In the genomic region with DNA sequence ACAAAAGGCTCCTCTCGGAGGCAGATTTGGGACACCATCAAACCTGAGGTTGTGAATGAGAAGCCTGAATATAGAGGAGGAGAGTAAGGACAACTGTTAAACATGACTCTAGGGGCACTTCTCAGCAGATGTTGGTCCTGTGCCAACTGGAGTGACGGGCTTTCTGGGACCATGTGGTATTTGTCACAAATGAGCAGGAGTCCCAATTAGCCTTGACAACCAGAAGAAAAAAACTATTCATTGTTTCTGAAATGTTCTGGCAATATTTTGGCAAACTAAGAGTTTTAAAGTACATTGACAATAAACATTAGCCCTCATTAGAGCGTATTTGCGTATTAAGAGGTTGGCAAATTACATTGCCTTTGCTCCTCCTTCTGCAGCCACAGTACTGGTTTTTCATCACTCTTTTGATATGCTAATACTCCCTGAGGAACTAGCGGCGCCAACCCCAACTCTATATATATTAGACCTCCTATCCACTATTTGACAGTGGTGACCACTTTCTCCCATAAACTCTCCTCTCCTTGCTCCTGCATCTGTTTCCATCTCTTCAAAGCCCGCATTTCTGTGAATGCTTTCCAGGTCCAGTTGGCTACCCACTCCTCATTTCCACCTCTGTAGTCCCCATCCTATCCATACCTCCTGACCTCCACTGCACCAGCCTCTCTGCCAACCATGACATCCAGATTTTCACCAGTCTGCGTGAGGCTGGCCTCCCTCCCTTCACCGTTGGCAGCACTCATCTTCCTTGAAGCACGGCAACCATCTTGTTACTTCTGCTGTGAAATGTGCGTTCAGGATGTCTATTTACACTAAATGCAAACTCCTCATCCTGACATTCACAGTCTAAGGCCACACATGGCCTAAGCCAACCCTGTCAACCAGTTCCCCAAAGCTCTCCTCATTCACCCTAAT, we compare ENCODE assay signal across 17 cellular contexts.
"Had no signal": no experiment of that assay in that cellular context is flagged by ENCODE, and none has a peak within 500 bp of the region (broad histone marks: within the 10 kb centered on the region; RNA-seq: fewer than 3 reads in every experiment).

No MANE protein-coding gene starts in this region.

- H3K36me3 ChIP-seq: brain microvascular endothelial cell, stomach, thoracic aorta had no signal

- FAIRE-seq: urothelium cell line had no signal

- H3K9me3 ChIP-seq: stomach, thoracic aorta had no signal

- H3K27me3 ChIP-seq: brain microvascular endothelial cell, foreskin keratinocyte, stomach had no signal

- DNase-seq: activated CD4-positive, alpha-beta T cell treated with anti-CD3 and anti-CD28 coated beads, Interleukin-2, amount 10 ng/mL, durations not matched to agents 7 days and 5 days; activated CD8-positive, alpha-beta memory T cell treated with anti-CD3 and anti-CD28 coated beads for 24 hours; activated naive CD8-positive, alpha-beta T cell treated with anti-CD3 and anti-CD28 coated beads for 36 hours; brain microvascular endothelial cell; cerebellar nuclear complex; dermis blood vessel endothelial cell; effector memory CD8-positive, alpha-beta T cell; foreskin keratinocyte; glutamatergic neuron; hypothalamus; left ventricle myocardium superior; naive thymus-derived CD8-positive, alpha-beta T cell; stimulated activated CD4-positive, alpha-beta T cell treated with anti-CD3 and anti-CD28 coated beads, Interleukin-12 subunit alpha, Interleukin-12 subunit beta, amount 100 ng/mL, for 4 hours; stimulated activated CD4-positive, alpha-beta T cell treated with anti-CD3 and anti-CD28 coated beads, Interleukin-2, amount 100 ng/mL, for 24 hours; stomach had no signal

- H3K27ac ChIP-seq: brain microvascular endothelial cell, foreskin keratinocyte, stomach, thoracic aorta had no signal

- H3K4me3 ChIP-seq: stomach, thoracic aorta had no signal

- H3K4me1 ChIP-seq: foreskin keratinocyte had no signal
